In the genomic region with DNA sequence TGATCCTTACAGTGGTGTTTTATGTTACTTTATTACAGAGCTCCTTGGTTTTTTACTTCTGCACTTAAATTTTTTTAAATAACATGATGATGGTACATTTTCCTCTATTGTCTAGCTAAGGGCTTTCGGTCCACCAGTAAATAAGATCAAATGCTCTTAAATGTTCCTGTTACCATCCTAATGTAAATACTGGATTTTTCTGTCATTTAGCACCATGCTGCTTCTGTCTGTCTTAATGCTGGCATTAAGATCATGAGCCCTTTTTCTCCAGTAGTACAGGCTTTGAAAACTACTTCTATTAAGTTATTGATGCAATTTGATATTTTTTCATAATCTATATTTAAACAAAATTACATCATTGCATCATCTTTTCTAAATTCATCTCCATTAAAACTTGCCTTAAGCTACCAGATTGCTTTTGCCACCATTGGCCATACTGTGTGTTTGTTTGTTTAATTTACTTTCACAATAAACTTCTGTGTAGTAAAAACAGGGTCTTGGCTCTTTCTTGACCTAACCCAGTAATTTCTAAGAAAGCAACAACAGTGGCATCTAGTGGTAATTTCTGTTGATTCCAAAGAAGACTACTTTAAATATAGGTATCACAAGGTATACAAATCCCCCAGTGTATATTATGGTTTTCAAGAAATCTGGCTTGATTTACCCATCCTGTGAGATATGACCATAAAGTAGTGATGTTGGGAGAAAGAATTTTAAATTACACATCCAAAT, we compare ENCODE assay signal across 10 cellular contexts. TPM values are rescaled to one million over a fixed set of nuclear protein-coding genes. Genes with fewer than 3 reads are reported as not detected.
DNase-seq lines count a peak whose midpoint lies in the region; ATAC-seq and TF ChIP-seq lines count a peak whose summit lies in the region.
"Had no signal": no experiment of that assay in that cellular context is flagged by ENCODE, and none has a peak within 500 bp of the region (broad histone marks: within the 10 kb centered on the region; RNA-seq: fewer than 3 reads in every experiment).

No MANE protein-coding gene starts in this region.

- no peak overlapping the region for H3K4me3 Mint-ChIP-seq in activated naive CD8-positive, alpha-beta T cell treated with anti-CD3 and anti-CD28 coated beads, Interleukin-2, amount 10 ng/mL, durations not matched to agents 7 days and 5 days
- no peak overlapping the region for H3K4me3 Mint-ChIP-seq in activated naive CD8-positive, alpha-beta T cell treated with anti-CD3 and anti-CD28 coated beads, Interleukin-2, amount 50 U/mL, for 24 hours
- H3K4me3 Mint-ChIP-seq in stimulated activated effector memory CD8-positive, alpha-beta T cell treated with anti-CD3 and anti-CD28 coated beads, Interleukin-12 subunit alpha, Interleukin-12 subunit beta, amount 100 ng/mL, for 72 hours = no peak overlapping the region

- H3K4me3 ChIP-seq in OCI-LY3 (ENCODE audit: low read length) (no peak overlapping the region), epithelial cell of proximal tubule (ENCODE audit: low read depth, low read length) (no peak overlapping the region)

- TF ChIP-seq CTCF in OCI-LY3 (IDR thresholded peaks at IDR 0.05; ENCODE audit: low read depth, low read length) (peak; percentile 47), epithelial cell of proximal tubule (conservative IDR thresholded peaks at IDR 0.05; ENCODE audit: low read depth, low read length) (peak; percentile 45)

- peaks cover 2% of the 10 kb centered on the region for H3K4me1 Mint-ChIP-seq in activated naive CD8-positive, alpha-beta T cell treated with anti-CD3 and anti-CD28 coated beads, Interleukin-2, amount 10 ng/mL, durations not matched to agents 7 days and 5 days
- H3K4me1 Mint-ChIP-seq in activated naive CD8-positive, alpha-beta T cell treated with anti-CD3 and anti-CD28 coated beads, Interleukin-2, amount 50 U/mL, for 24 hours = peaks cover 3% of the 10 kb centered on the region
- H3K4me1 Mint-ChIP-seq in stimulated activated effector memory CD8-positive, alpha-beta T cell treated with anti-CD3 and anti-CD28 coated beads, Interleukin-12 subunit alpha, Interleukin-12 subunit beta, amount 100 ng/mL, for 72 hours = peaks cover 12% of the 10 kb centered on the region

- no peak overlapping the region for H2AFZ ChIP-seq in OCI-LY3 (ENCODE audit: low read depth, low read length)

- no peak overlapping the region for H3K27ac Mint-ChIP-seq in activated naive CD8-positive, alpha-beta T cell treated with anti-CD3 and anti-CD28 coated beads, Interleukin-2, amount 10 ng/mL, durations not matched to agents 7 days and 5 days
- H3K27ac Mint-ChIP-seq in activated naive CD8-positive, alpha-beta T cell treated with anti-CD3 and anti-CD28 coated beads, Interleukin-2, amount 50 U/mL, for 24 hours = no peak overlapping the region
- H3K27ac Mint-ChIP-seq in stimulated activated effector memory CD8-positive, alpha-beta T cell treated with anti-CD3 and anti-CD28 coated beads, Interleukin-12 subunit alpha, Interleukin-12 subunit beta, amount 100 ng/mL, for 72 hours = peak overlapping the region; percentile 72

- no peak overlapping the region for H3K9ac ChIP-seq in OCI-LY3 (ENCODE audit: low read length)

- no peaks in the 10 kb centered on the region for H3K9me3 Mint-ChIP-seq in activated naive CD8-positive, alpha-beta T cell treated with anti-CD3 and anti-CD28 coated beads, Interleukin-2, amount 10 ng/mL, durations not matched to agents 7 days and 5 days
- H3K9me3 Mint-ChIP-seq in activated naive CD8-positive, alpha-beta T cell treated with anti-CD3 and anti-CD28 coated beads, Interleukin-2, amount 50 U/mL, for 24 hours = no peaks in the 10 kb centered on the region
- H3K9me3 Mint-ChIP-seq in stimulated activated effector memory CD8-positive, alpha-beta T cell treated with anti-CD3 and anti-CD28 coated beads, Interleukin-12 subunit alpha, Interleukin-12 subunit beta, amount 100 ng/mL, for 72 hours = no peaks in the 10 kb centered on the region

- no peaks in the 10 kb centered on the region for H4K20me1 ChIP-seq in OCI-LY3 (ENCODE audit: insufficient read depth, low read length)

- peaks cover 12% of the 10 kb centered on the region for H3K36me3 Mint-ChIP-seq in activated naive CD8-positive, alpha-beta T cell treated with anti-CD3 and anti-CD28 coated beads, Interleukin-2, amount 10 ng/mL, durations not matched to agents 7 days and 5 days
- H3K36me3 Mint-ChIP-seq in activated naive CD8-positive, alpha-beta T cell treated with anti-CD3 and anti-CD28 coated beads, Interleukin-2, amount 50 U/mL, for 24 hours (ENCODE audit: low read depth) = peaks cover 8% of the 10 kb centered on the region
- H3K36me3 Mint-ChIP-seq in stimulated activated effector memory CD8-positive, alpha-beta T cell treated with anti-CD3 and anti-CD28 coated beads, Interleukin-12 subunit alpha, Interleukin-12 subunit beta, amount 100 ng/mL, for 72 hours = peaks cover 71% of the 10 kb centered on the region

- H3K4me1 ChIP-seq in OCI-LY3 (ENCODE audit: low read length) = peaks cover 13% of the 10 kb centered on the region

- H3K27me3 Mint-ChIP-seq in activated naive CD8-positive, alpha-beta T cell treated with anti-CD3 and anti-CD28 coated beads, Interleukin-2, amount 10 ng/mL, durations not matched to agents 7 days and 5 days = no peaks in the 10 kb centered on the region
- H3K27me3 Mint-ChIP-seq in activated naive CD8-positive, alpha-beta T cell treated with anti-CD3 and anti-CD28 coated beads, Interleukin-2, amount 50 U/mL, for 24 hours = no peaks in the 10 kb centered on the region

- H3K79me2 ChIP-seq in OCI-LY3 (ENCODE audit: low read length) = no peaks in the 10 kb centered on the region

- peaks cover 11% of the 10 kb centered on the region for H3K36me3 ChIP-seq in OCI-LY3 (replicated peaks; ENCODE audit: low read depth, low read length)

- H3K27ac ChIP-seq in OCI-LY3 (ENCODE audit: low read length) = no peak overlapping the region

- no peaks in the 10 kb centered on the region for H3K27me3 ChIP-seq in OCI-LY3 (ENCODE audit: low read depth, low read length)

- ATAC-seq in activated naive CD8-positive, alpha-beta T cell treated with anti-CD3 and anti-CD28 coated beads, Interleukin-2, amount 10 ng/mL, durations not matched to agents 7 days and 5 days (ENCODE audit: low read depth) = peak; percentile 42
- no peak for ATAC-seq in activated naive CD8-positive, alpha-beta T cell treated with anti-CD3 and anti-CD28 coated beads, Interleukin-2, amount 50 U/mL, for 24 hours
- ATAC-seq in stimulated activated effector memory CD8-positive, alpha-beta T cell treated with anti-CD3 and anti-CD28 coated beads, Interleukin-12 subunit alpha, Interleukin-12 subunit beta, amount 100 ng/mL, for 72 hours = no peak
- no peak for ATAC-seq in HG03439 (IDR thresholded peaks at IDR 0.05; ENCODE audit: unreplicated experiment)

- H3K4me2 ChIP-seq in OCI-LY3 (ENCODE audit: low read length) = no peak overlapping the region

- H3K9me3 ChIP-seq in OCI-LY3 (ENCODE audit: insufficient read depth, low read length) = no peaks in the 10 kb centered on the region

- POLR2A ChIA-PET in activated naive CD8-positive, alpha-beta T cell treated with anti-CD3 and anti-CD28 coated beads, Interleukin-2, amount 10 ng/mL, durations not matched to agents 7 days and 5 days (lab: Charles Lee) = no interaction called here

- no peak for DNase-seq in activated naive CD8-positive, alpha-beta T cell treated with anti-CD3 and anti-CD28 coated beads, Interleukin-2, amount 10 ng/mL, durations not matched to agents 7 days and 5 days
- DNase-seq in activated naive CD8-positive, alpha-beta T cell treated with anti-CD3 and anti-CD28 coated beads, Interleukin-2, amount 50 U/mL, for 24 hours = no peak
- DNase-seq in epithelial cell of proximal tubule (ENCODE audit: low read depth) (no peak), NCI-H526 treated with DMSO at 0.1 percent for 48 hours (lab: John Stamatoyannopoulos, UW) (no peak)
- DNase-seq in stimulated activated effector memory CD8-positive, alpha-beta T cell treated with anti-CD3 and anti-CD28 coated beads, Interleukin-12 subunit alpha, Interleukin-12 subunit beta, amount 100 ng/mL, for 72 hours (ENCODE audit: low spot score in 2 of 2) = no peak
- no peak for DNase-seq in stimulated activated CD4-positive, alpha-beta T cell treated with anti-CD3 and anti-CD28 coated beads, Interleukin-2, amount 100 ng/mL, for 48 hours
- DNase-seq: central memory CD4-positive, alpha-beta T cell; stimulated activated naive CD4-positive, alpha-beta T cell treated with Interleukin-2 at 50 U/mL for 16 hours had no signal

RNA-seq across cellular contexts. Expression of gene PHAF1, which starts 9.0 kb away (rescaled TPM):
- total RNA-seq in activated naive CD8-positive, alpha-beta T cell treated with anti-CD3 and anti-CD28 coated beads, Interleukin-2, amount 10 ng/mL, durations not matched to agents 7 days and 5 days = 10 to 100 TPM; 16.6 to 17.3 TPM
- total RNA-seq in epithelial cell of proximal tubule = 14.7 and 16.4 TPM in 2 replicates

RNA-seq across cellular contexts. Expression of gene B3GNT9, which starts 50.1 kb away (rescaled TPM):
- 10 to 100 TPM in 1 of 2 experiments, 1 to 10 TPM in 1; 9.0 to 10.1 TPM for total RNA-seq in activated naive CD8-positive, alpha-beta T cell treated with anti-CD3 and anti-CD28 coated beads, Interleukin-2, amount 10 ng/mL, durations not matched to agents 7 days and 5 days
- 1.0 and 2.0 TPM in 2 replicates for total RNA-seq in epithelial cell of proximal tubule

RNA-seq across cellular contexts. Expression of gene TRADD, which starts 59.0 kb away (rescaled TPM):
- total RNA-seq in activated naive CD8-positive, alpha-beta T cell treated with anti-CD3 and anti-CD28 coated beads, Interleukin-2, amount 10 ng/mL, durations not matched to agents 7 days and 5 days = 10 to 100 TPM; 77.3 to 81.7 TPM
- 17.6 and 30.6 TPM in 2 replicates for total RNA-seq in epithelial cell of proximal tubule

RNA-seq across cellular contexts. Expression of gene FBXL8, which starts 59.0 kb away (rescaled TPM):
- 10 to 100 TPM; 34.1 to 41.3 TPM for total RNA-seq in activated naive CD8-positive, alpha-beta T cell treated with anti-CD3 and anti-CD28 coated beads, Interleukin-2, amount 10 ng/mL, durations not matched to agents 7 days and 5 days
- 4.9 and 12.3 TPM in 2 replicates for total RNA-seq in epithelial cell of proximal tubule
